28 cellular contexts compared by ENCODE assay signal in genomic region chr5:149100331-149100730, GRCh38.
"Had no signal": no experiment of that assay in that cellular context is flagged by ENCODE, and none has a peak within 500 bp of the region (broad histone marks: within the 10 kb centered on the region; RNA-seq: fewer than 3 reads in every experiment).

No MANE protein-coding gene starts in this region.

- H3K27ac ChIP-seq: colonic mucosa, coronary artery, dorsolateral prefrontal cortex, epithelial cell of prostate, esophagus muscularis mucosa, esophagus squamous epithelium, foreskin keratinocyte, gastrocnemius medialis, gastroesophageal sphincter, heart left ventricle, heart right ventricle, hepatocyte had no signal

- H3K4me2 ChIP-seq: hepatocyte had no signal

- H3K79me2 ChIP-seq: hepatocyte had no signal

- ATAC-seq: effector memory CD8-positive, alpha-beta T cell; esophagus mucosa; foreskin keratinocyte; gastrocnemius medialis; gastroesophageal sphincter; heart left ventricle; heart right ventricle had no signal

- DNase-seq: colonic mucosa; cortex of kidney; dermis blood vessel endothelial cell; dorsolateral prefrontal cortex; effector CD4-positive, alpha-beta T cell; effector CD8-positive, alpha-beta T cell; effector memory CD4-positive, alpha-beta T cell; effector memory CD8-positive, alpha-beta T cell; endodermal cell; erythroblast; esophagus squamous epithelium; foreskin fibroblast; foreskin keratinocyte; foreskin melanocyte; gastrocnemius medialis; glutamatergic neuron; head of caudate nucleus; heart left ventricle; heart right ventricle had no signal

- H3K36me3 ChIP-seq: colonic mucosa, esophagus muscularis mucosa, esophagus squamous epithelium, gastrocnemius medialis, gastroesophageal sphincter, heart left ventricle, heart right ventricle had no signal

- H2AFZ ChIP-seq: hepatocyte had no signal

- H3K4me3 ChIP-seq: colonic mucosa, coronary artery, dorsolateral prefrontal cortex, esophagus muscularis mucosa, esophagus squamous epithelium, gastrocnemius medialis, gastroesophageal sphincter, heart left ventricle, heart right ventricle, hepatocyte had no signal

- FAIRE-seq: endometrium, endothelial cell of umbilical vein had no signal

- H3K9me3 ChIP-seq: colonic mucosa had no signal

- H3K4me1 ChIP-seq: colonic mucosa, esophagus muscularis mucosa, foreskin keratinocyte, gastrocnemius medialis, gastroesophageal sphincter, heart left ventricle, heart right ventricle had no signal

- H3K27me3 ChIP-seq: colonic mucosa, dorsolateral prefrontal cortex, esophagus muscularis mucosa, esophagus squamous epithelium, foreskin keratinocyte, gastroesophageal sphincter, heart left ventricle, heart right ventricle, hepatocyte had no signal

- H3K27ac Mint-ChIP-seq: dendritic cell treated with granulocyte-macrophage colony-stimulating factor and Interleukin-4, amounts not matched to agents 40 ng/mL and 50 ng/mL, for 4 days; effector memory CD8-positive, alpha-beta T cell; endodermal cell had no signal
